Comparison of ENCODE assay signal across 8 cellular contexts in genomic region chr12:47818382-47818700, GRCh38. TPM values are rescaled to one million over a fixed set of nuclear protein-coding genes. Genes with fewer than 3 reads are reported as not detected.
DNase-seq lines count a peak whose midpoint lies in the region; ATAC-seq and TF ChIP-seq lines count a peak whose summit lies in the region.

No MANE protein-coding gene starts in this region.

- TF ChIP-seq POLR2A in right lobe of liver (IDR thresholded peaks at IDR 0.05): no peak

- DNase-seq in activated CD8-positive, alpha-beta memory T cell treated with anti-CD3 and anti-CD28 coated beads, Interleukin-2, amount 50 U/mL, for 48 hours: peak; percentile 78
- no peak for DNase-seq in activated CD8-positive, alpha-beta memory T cell treated with anti-CD3 and anti-CD28 coated beads for 24 hours
- DNase-seq in right lobe of liver (no peak), tibial artery (no peak), anterior cingulate cortex (lab: John Stamatoyannopoulos, UW) (no peak), NCI-H510A treated with DMSO at 0.1 percent for 48 hours (lab: John Stamatoyannopoulos, UW) (no peak)

- H3K4me3 ChIP-seq in right lobe of liver (peak overlapping the region; percentile 49 to 63 (median 59)), tibial artery (peak overlapping the region; percentile 62 to 81)

- intact Hi-C loops in right lobe of liver (cut with DNase I) (no loop called here), tibial artery (cut with DNase I; ENCODE audit: low total_unique reads) (no loop called here)

- H3K4me1 ChIP-seq in right lobe of liver (peaks cover 0 to 5% (median 1%) of the 10 kb centered on the region in 4 donors), tibial artery (peaks cover 12 to 83% (median 79%) of the 10 kb centered on the region in 4 donors)

- no peak for ATAC-seq in right lobe of liver
- no peak for ATAC-seq in GM18519 (IDR thresholded peaks at IDR 0.05; ENCODE audit: low FRiP score, unreplicated experiment)

- no peaks in the 10 kb centered on the region for H3K36me3 ChIP-seq in right lobe of liver
- H3K36me3 ChIP-seq in tibial artery: no peaks in the 10 kb centered on the region

- TF ChIP-seq CTCF in right lobe of liver (IDR thresholded peaks at IDR 0.05) (no peak), tibial artery (IDR thresholded peaks at IDR 0.05) (no peak)

- H3K27ac ChIP-seq in angular gyrus (ENCODE audit: low read depth, low read length) (peak overlapping the region; percentile 88), right lobe of liver (peak overlapping the region; percentile 72 to 85 (median 76)), tibial artery (peak overlapping the region; percentile 91 to 99)

- 71% methylated on average over 3 of the region's 6 CpGs for WGBS in right lobe of liver (ENCODE audit: insufficient coverage, low coverage, low lambda C conversion rate, missing lambda C conversion rate)

- H3K9me3 ChIP-seq in right lobe of liver: no peaks in the 10 kb centered on the region
- H3K9me3 ChIP-seq in tibial artery: no peaks in the 10 kb centered on the region

- H3K27me3 ChIP-seq in right lobe of liver (no peaks in the 10 kb centered on the region), tibial artery (no peaks in the 10 kb centered on the region)

RNA-seq across cellular contexts. Expression of gene HDAC7, which starts 1.4 kb away (rescaled TPM):
- total RNA-seq in right lobe of liver: 10 to 100 TPM in 2 of 6 experiments, 1 to 10 TPM in 4; 6.6 to 18.8 (median 8.4) TPM

RNA-seq across cellular contexts. Expression of gene SLC48A1, which starts 45.3 kb away (rescaled TPM):
- 10 to 100 TPM; 12.4 to 20.4 (median 18.0) TPM for total RNA-seq in right lobe of liver

RNA-seq across cellular contexts. Expression of gene RAPGEF3, which starts 59.7 kb away (rescaled TPM):
- total RNA-seq in right lobe of liver: 1 to 10 TPM in 5 of 6 experiments, under 1 TPM in 1; 0.81 to 4.6 (median 2.6) TPM
